8 cellular contexts compared by ENCODE assay signal in genomic region chr5:59798862-59799667, GRCh38.
DNase-seq lines count a peak whose midpoint lies in the region; ATAC-seq and TF ChIP-seq lines count a peak whose summit lies in the region.

No MANE protein-coding gene starts in this region.

- DNase-seq in activated CD4-positive, CD25-positive, alpha-beta regulatory T cell (lab: John Stamatoyannopoulos, UW): no peak
- DNase-seq in NCI-H446 treated with DMSO at 0.1 percent for 48 hours (lab: John Stamatoyannopoulos, UW) (peak; percentile 72), foreskin keratinocyte (peak; percentile 62 to 75), uterus (no peak), GF-D8 (lab: John Stamatoyannopoulos, UW) (no peak), osteocyte (ENCODE audit: extremely low spot score, unreplicated experiment) (no peak)

- H3K4me1 ChIP-seq in foreskin keratinocyte (peaks cover 16% of the 10 kb centered on the region), uterus (no peaks in the 10 kb centered on the region)

- H3K4me1 Mint-ChIP-seq in osteocyte (ENCODE audit: unreplicated experiment): peaks cover 6% of the 10 kb centered on the region

- H3K27me3 Mint-ChIP-seq in osteocyte (ENCODE audit: unreplicated experiment): peaks cover 11% of the 10 kb centered on the region

- H3K27ac Mint-ChIP-seq in osteocyte (ENCODE audit: unreplicated experiment): no peak overlapping the region

- intact Hi-C loops in uterus (cut with DNase I; ENCODE audit: low total_unique reads): no loop called here

- H3K27me3 ChIP-seq in foreskin keratinocyte (no peaks in the 10 kb centered on the region), uterus (no peaks in the 10 kb centered on the region)

- ATAC-seq in activated CD4-positive, CD25-positive, alpha-beta regulatory T cell treated with anti-CD3 and anti-CD28 coated beads, Interleukin-2, amount 50 U/mL, for 24 hours: peak; percentile 67 to 71
- ATAC-seq in HG02642 (IDR thresholded peaks at IDR 0.05; ENCODE audit: poor library complexity, unreplicated experiment) (peak; percentile 75), foreskin keratinocyte (peak; percentile 77)

- no peaks in the 10 kb centered on the region for H3K9me3 Mint-ChIP-seq in osteocyte (ENCODE audit: unreplicated experiment)

- H3K4me3 ChIP-seq in uterus: no peak overlapping the region

- no peaks in the 10 kb centered on the region for H3K9me3 ChIP-seq in uterus

- H3K36me3 Mint-ChIP-seq in osteocyte (ENCODE audit: unreplicated experiment): no peaks in the 10 kb centered on the region

- peak overlapping the region; percentile 86 for H3K27ac ChIP-seq in foreskin keratinocyte
- peak overlapping the region; percentile 44 to 50 for H3K27ac ChIP-seq in uterus

- TF ChIP-seq CTCF in foreskin keratinocyte (conservative IDR thresholded peaks at IDR 0.05): no peak
- TF ChIP-seq CTCF in uterus (IDR thresholded peaks at IDR 0.05): no peak
- no peak for TF ChIP-seq CTCF in osteocyte (IDR thresholded peaks at IDR 0.05)

- H3K4me3 Mint-ChIP-seq in osteocyte (ENCODE audit: unreplicated experiment): no peak overlapping the region

- H3K36me3 ChIP-seq in uterus: no peaks in the 10 kb centered on the region

- TF ChIP-seq POLR2A in uterus (IDR thresholded peaks at IDR 0.05): no peak

Comparison
In these comparisons a context has a peak if more than half of its experiments do, and no peak if none do; other contexts are left out.
1. DNase-seq: peak in NCI-H446 treated with DMSO at 0.1 percent for 48 hours (single experiment) and foreskin keratinocyte (2 of 2); none in activated CD4-positive, CD25-positive, alpha-beta regulatory T cell (0 of 4), uterus (0 of 2), GF-D8 (single experiment) and osteocyte (single experiment).
2. Peak in every context shown above with its lines, with median percentiles within 50 percentile points of each other: ATAC-seq.